Comparison of ENCODE assay signal across 11 cellular contexts in genomic region chr6:21634582-21634981, GRCh38. TPM values are rescaled to one million over a fixed set of nuclear protein-coding genes. Genes with fewer than 3 reads are reported as not detected.
DNase-seq lines count a peak whose midpoint lies in the region; ATAC-seq and TF ChIP-seq lines count a peak whose summit lies in the region.
"Had no signal": no experiment of that assay in that cellular context is flagged by ENCODE, and none has a peak within 500 bp of the region (broad histone marks: within the 10 kb centered on the region; RNA-seq: fewer than 3 reads in every experiment).

No MANE protein-coding gene starts in this region.

- TF ChIP-seq EP300 in upper lobe of left lung (IDR thresholded peaks at IDR 0.05), result no peak

- H3K27me3 ChIP-seq in heart right ventricle (no peaks in the 10 kb centered on the region), SJSA1 (replicated peaks) (no peaks in the 10 kb centered on the region), upper lobe of left lung (no peaks in the 10 kb centered on the region), vagina (no peaks in the 10 kb centered on the region)
- H3K27me3 ChIP-seq: BLaER1, esophagus squamous epithelium had no signal

- 30 to 35% methylated on average over 4 of the region's 4 CpGs for WGBS in heart right ventricle, 2 donors
- WGBS in upper lobe of left lung, 2 donors, result 58 to 61% methylated on average over 4 of the region's 4 CpGs

- no peak overlapping the region for H3K4me3 ChIP-seq in heart right ventricle
- no peak overlapping the region for H3K4me3 ChIP-seq in SJSA1
- H3K4me3 ChIP-seq in upper lobe of left lung, result no peak overlapping the region
- no peak overlapping the region for H3K4me3 ChIP-seq in vagina
- H3K4me3 ChIP-seq: BLaER1, esophagus squamous epithelium had no signal

- H3K27ac ChIP-seq in heart right ventricle (peak overlapping the region in 3 of 10 donors; percentile 36 to 75 (median 47)), SJSA1 (peak overlapping the region; percentile 10; the same call in 1 of the 2 replicates), upper lobe of left lung (no peak overlapping the region), vagina (no peak overlapping the region)
- H3K27ac ChIP-seq: BLaER1, esophagus squamous epithelium had no signal

- H3K4me1 ChIP-seq in heart right ventricle, result peaks cover 0 to 12% (median 0%) of the 10 kb centered on the region in 9 donors
- H3K4me1 ChIP-seq in SJSA1 (replicated peaks), result peaks cover 10% of the 10 kb centered on the region
- no peaks in the 10 kb centered on the region for H3K4me1 ChIP-seq in upper lobe of left lung
- H3K4me1 ChIP-seq in vagina, result peaks cover 4% of the 10 kb centered on the region
- H3K4me1 ChIP-seq: BLaER1 had no signal

- H3K9me3 ChIP-seq in heart right ventricle (no peaks in the 10 kb centered on the region), SJSA1 (replicated peaks) (no peaks in the 10 kb centered on the region), upper lobe of left lung (no peaks in the 10 kb centered on the region), vagina (no peaks in the 10 kb centered on the region)
- H3K9me3 ChIP-seq: esophagus squamous epithelium had no signal

- H3K36me3 ChIP-seq in heart right ventricle (no peaks in the 10 kb centered on the region), SJSA1 (no peaks in the 10 kb centered on the region), upper lobe of left lung (no peaks in the 10 kb centered on the region), vagina (no peaks in the 10 kb centered on the region)
- H3K36me3 ChIP-seq: BLaER1, esophagus squamous epithelium had no signal

- ATAC-seq in heart right ventricle, result peak in 6 of 8 donors; percentile 24 to 73 (median 54)
- ATAC-seq in upper lobe of left lung (ENCODE audit: low FRiP score in 2 of 2), result peak; percentile 61 to 68

- no peak for TF ChIP-seq POLR2A in upper lobe of left lung (IDR thresholded peaks at IDR 0.05)
- no peak for TF ChIP-seq POLR2A in vagina (IDR thresholded peaks at IDR 0.05)

- intact Hi-C loops in heart right ventricle (cut with DNase I) (no loop called here), cardiac septum (cut with DNase I) (no loop called here), vagina (cut with DNase I) (no loop called here)

- DNase-seq in heart right ventricle, result no peak
- DNase-seq in cardiac septum (ENCODE audit: low spot score), result no peak
- DNase-seq in SJSA1 (ENCODE audit: low read depth in 1 of 2, low spot score in 2 of 2), result peak; percentile 48 to 54
- DNase-seq in fibroblast of the conjunctiva (ENCODE audit: low read depth), result peak; percentile 42
- DNase-seq in upper lobe of left lung, result no peak
- no peak for DNase-seq in inferior parietal cortex (ENCODE audit: extremely low spot score)
- DNase-seq in vagina (ENCODE audit: extremely low spot score in 2 of 2), result no peak
- no peak for DNase-seq in occipital lobe (lab: John Stamatoyannopoulos, UW)
- DNase-seq: activated naive CD4-positive, alpha-beta T cell treated with anti-CD3 and anti-CD28 coated beads for 36 hours; esophagus squamous epithelium had no signal

- TF ChIP-seq CTCF in heart right ventricle (IDR thresholded peaks at IDR 0.05), result no peak
- no peak for TF ChIP-seq CTCF in upper lobe of left lung (IDR thresholded peaks at IDR 0.05)
- TF ChIP-seq CTCF in vagina (IDR thresholded peaks at IDR 0.05), result no peak

RNA-seq across cellular contexts. Expression of gene SOX4, which starts 41.0 kb away (rescaled TPM):
- total RNA-seq in heart right ventricle (10 to 100 TPM in 3 of 10 donors, 1 to 10 TPM in 7; 3.1 to 19.1 (median 7.7) TPM), cardiac septum (9.8 TPM), upper lobe of left lung (10 to 100 TPM; 16.4 to 23.4 (median 20.7) TPM), vagina (11.5 TPM), occipital lobe (370 TPM)
- polyA plus RNA-seq in heart right ventricle, result 1 to 10 TPM; 2.6 to 3.8 TPM
- total RNA-seq in SJSA1 (2014; rRNA removed; shearing (Covaris generic)), result 32.3 and 34.1 TPM in 2 replicates

Comparison
In these comparisons a context has a peak if more than half of its experiments do, and no peak if none do; other contexts are left out.
1. DNase-seq: peak in SJSA1 (2 of 2) and fibroblast of the conjunctiva (single experiment); none in heart right ventricle (0 of 2), cardiac septum (single experiment), upper lobe of left lung (0 of 2), inferior parietal cortex (single experiment), vagina (0 of 2) and occipital lobe (single experiment).
2. RNA of gene SOX4, which starts 41.0 kb away (total RNA-seq): 370 TPM in occipital lobe (single experiment); 32.3 to 34.1 TPM in SJSA1, 16.4 to 23.4 TPM in upper lobe of left lung, 11.5 TPM in vagina (single experiment), 9.8 TPM in cardiac septum (single experiment) and 3.1 to 19.1 TPM in heart right ventricle; every median in the first group is over 10 times any median in the second.